Comparison of ENCODE assay signal across 8 cellular contexts in the genomic region with DNA sequence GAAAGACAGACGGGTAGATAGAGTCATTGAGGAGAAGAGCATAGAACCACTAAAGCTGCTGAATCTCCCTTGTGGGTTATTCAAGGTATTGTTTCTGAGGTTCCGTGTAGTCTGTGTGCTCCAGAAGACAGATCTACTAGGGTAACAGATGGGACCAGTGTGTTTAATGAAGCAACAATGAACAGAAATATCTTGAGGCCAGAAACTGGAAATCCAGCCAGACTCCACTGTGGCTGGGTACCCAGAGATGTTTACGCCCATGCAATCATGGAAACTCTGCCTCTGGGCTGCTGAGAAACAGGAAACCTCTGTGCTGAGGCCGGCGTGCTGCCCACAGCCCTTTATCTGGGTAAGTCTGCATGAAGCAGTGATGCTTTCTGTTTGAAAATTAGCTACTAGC.
A peak's percentile ranks its signal among the peaks of the same experiment; 100 is the strongest.
DNase-seq lines count a peak whose midpoint lies in the region; ATAC-seq lines count a peak whose summit lies in the region.

No MANE protein-coding gene starts in this region.

- DNase-seq in NCI-H2171 (lab: John Stamatoyannopoulos, UW) (peak; percentile 43), globus pallidus (ENCODE audit: low spot score) (peak; percentile 77)
- DNase-seq in activated T-cell treated with anti-CD3 and anti-CD28 coated beads, Interleukin-2, amount 50 U/mL, for 1 hour = peak; percentile 55
- peak; percentile 73 for DNase-seq in stimulated activated CD8-positive, alpha-beta memory T cell treated with anti-CD3 and anti-CD28 coated beads, Interleukin-4, amount 100 ng/mL, for 48 hours

- no peak for ATAC-seq in GM19467 (IDR thresholded peaks at IDR 0.05; ENCODE audit: unreplicated experiment)
- no peak for ATAC-seq in HG03378 (IDR thresholded peaks at IDR 0.05; ENCODE audit: unreplicated experiment)
- ATAC-seq in HG02970 (IDR thresholded peaks at IDR 0.05; ENCODE audit: low FRiP score, unreplicated experiment) = no peak
- ATAC-seq in HG03025 (IDR thresholded peaks at IDR 0.05; ENCODE audit: low FRiP score, unreplicated experiment) = no peak
